1 cellular context compared by ENCODE assay signal in genomic region chr16:78505544-78506371, GRCh38.
TF ChIP-seq lines count a peak whose summit lies in the region.

No MANE protein-coding gene starts in this region.

TF ChIP-seq in HepG2, 621 proteins besides CTCF, POLR2A, EP300 and RAD21 (continued from another document and continues in another):
- TF ChIP-seq DZIP1 (CRISPR knock-in tag; IDR thresholded peaks at IDR 0.05) (no peak), ZBTB20 (CRISPR knock-in tag; IDR thresholded peaks at IDR 0.05; ENCODE audit: borderline replicate concordance, low read depth) (no peak), KDM2A (CRISPR knock-in tag; IDR thresholded peaks at IDR 0.05; ENCODE audit: borderline replicate concordance, low read depth) (peak; percentile 75; the same call in 1 of the 2 replicates), NFE2 (CRISPR knock-in tag; IDR thresholded peaks at IDR 0.05) (no peak), IKZF1 (IDR thresholded peaks at IDR 0.05) (no peak), BORCS8-MEF2B (CRISPR knock-in tag; IDR thresholded peaks at IDR 0.05) (no peak; the same call in 1 of the 2 replicates), LCORL (IDR thresholded peaks at IDR 0.05) (no peak), LCORL (CRISPR knock-in tag; IDR thresholded peaks at IDR 0.05) (peak; percentile 92), BCL3 (CRISPR knock-in tag; IDR thresholded peaks at IDR 0.05) (peak; percentile 37; the same call in 1 of the 2 replicates), GLI4 (CRISPR knock-in tag; IDR thresholded peaks at IDR 0.05; ENCODE audit: borderline replicate concordance) (peak; percentile 36; the same call in 1 of the 2 replicates), POLR2AphosphoS2 (IDR thresholded peaks at IDR 0.05; ENCODE audit: low read depth, low read length) (no peak), TRIM24 (CRISPR knock-in tag; IDR thresholded peaks at IDR 0.05) (no peak), ARID5B (CRISPR knock-in tag; IDR thresholded peaks at IDR 0.05) (peak; percentile 52; the same call in 1 of the 2 replicates), ZBTB38 (CRISPR knock-in tag; IDR thresholded peaks at IDR 0.05) (peak; percentile 48; the same call in 1 of the 2 replicates), HOMEZ (CRISPR knock-in tag; IDR thresholded peaks at IDR 0.05; ENCODE audit: low read depth) (no peak), ZHX2 (IDR thresholded peaks at IDR 0.05; ENCODE audit: low read depth) (no peak), ZHX2 (CRISPR knock-in tag; IDR thresholded peaks at IDR 0.05; ENCODE audit: borderline replicate concordance) (no peak), RNF2 (conservative IDR thresholded peaks at IDR 0.05; ENCODE audit: low read depth) (no peak), SIN3B (IDR thresholded peaks at IDR 0.05; ENCODE audit: low read length) (no peak), ZNF317 (CRISPR knock-in tag; IDR thresholded peaks at IDR 0.05) (no peak), ZSCAN25 (CRISPR knock-in tag; IDR thresholded peaks at IDR 0.05) (no peak), NPAS2 (CRISPR knock-in tag; IDR thresholded peaks at IDR 0.05; ENCODE audit: borderline replicate concordance) (no peak), PLSCR1 (CRISPR knock-in tag; IDR thresholded peaks at IDR 0.05; ENCODE audit: borderline replicate concordance) (no peak), KLF12 (CRISPR knock-in tag; IDR thresholded peaks at IDR 0.05; ENCODE audit: borderline replicate concordance) (0 out of 2 replicates have a peak, but pooled peaks have one; percentile 18), CREBL2 (CRISPR knock-in tag; IDR thresholded peaks at IDR 0.05; ENCODE audit: borderline replicate concordance) (no peak), ZNF235 (CRISPR knock-in tag; IDR thresholded peaks at IDR 0.05; ENCODE audit: borderline replicate concordance) (no peak), ZFP1 (CRISPR knock-in tag; IDR thresholded peaks at IDR 0.05) (no peak), ZNF510 (CRISPR knock-in tag; IDR thresholded peaks at IDR 0.05; ENCODE audit: low read depth) (no peak), GMEB2 (CRISPR knock-in tag; IDR thresholded peaks at IDR 0.05; ENCODE audit: low read depth) (no peak), GPBP1L1 (CRISPR knock-in tag; IDR thresholded peaks at IDR 0.05) (no peak), BATF2 (CRISPR knock-in tag; IDR thresholded peaks at IDR 0.05) (no peak), ZBTB44 (CRISPR knock-in tag; IDR thresholded peaks at IDR 0.05) (no peak), TCF7 (IDR thresholded peaks at IDR 0.05; ENCODE audit: low read depth) (no peak), ISX (CRISPR knock-in tag; conservative IDR thresholded peaks at IDR 0.05) (no peak)
